In genomic region chr1:54980046-54980527, GRCh38 we compare ENCODE assay signal across 12 cellular contexts. TPM values are rescaled to one million over a fixed set of nuclear protein-coding genes. Genes with fewer than 3 reads are reported as not detected.
A peak's percentile ranks its signal among the peaks of the same experiment; 100 is the strongest.
DNase-seq lines count a peak whose midpoint lies in the region; ATAC-seq, FAIRE-seq and TF ChIP-seq lines count a peak whose summit lies in the region.
"Had no signal": no experiment of that assay in that cellular context is flagged by ENCODE, and none has a peak within 500 bp of the region (broad histone marks: within the 10 kb centered on the region; RNA-seq: fewer than 3 reads in every experiment).

No MANE protein-coding gene starts in this region.

- ATAC-seq in HCT116 (no peak), HG02623 (IDR thresholded peaks at IDR 0.05; ENCODE audit: unreplicated experiment) (no peak)

- RAD21 ChIA-PET in HCT116 (lab: Charles Lee; ENCODE audit: low non-redundant PET in 1 of 2, low total read pairs in 2 of 2, uncharacterized antibody in 2 of 2, unreplicated experiment in 2 of 2): no interaction called here

- H2AFZ ChIP-seq in HCT116 (ENCODE audit: low read depth, low read length, poor library complexity, severe bottlenecking) (no peak overlapping the region), OCI-LY7 (ENCODE audit: low read length) (no peak overlapping the region)

- H3K9ac ChIP-seq in HCT116 (ENCODE audit: low read length) (peak overlapping the region; percentile 55), kidney (ENCODE audit: low read length in 2 of 2) (no peak overlapping the region), skeletal muscle tissue (ENCODE audit: low read depth in 1 of 3, low read length in 3 of 3) (peak overlapping the region in 2 of 3 donors; percentile 61 to 68)

- H3K27me3 ChIP-seq in HCT116 (ENCODE audit: insufficient read depth, low read length) (no peaks in the 10 kb centered on the region), bronchial epithelial cell (ENCODE audit: control insufficient read depth, insufficient read depth, low read length) (no peaks in the 10 kb centered on the region), skeletal muscle tissue (ENCODE audit: control insufficient read depth in 3 of 3, insufficient read depth in 3 of 3, low read length in 3 of 3) (peaks cover 8 to 24% (median 19%) of the 10 kb centered on the region in 3 donors)

- H3K4me3 ChIP-seq in HCT116 (replicated peaks in 1 of 2; ENCODE audit: low read depth in 1 of 2, low read length in 2 of 2): peak overlapping the region; percentile 48 to 62
- H3K4me3 ChIP-seq in bronchial epithelial cell (ENCODE audit: low read depth, low read length): peak overlapping the region; percentile 45
- peak overlapping the region in 1 of 2 donors; percentile 52 for H3K4me3 ChIP-seq in kidney (ENCODE audit: low read length in 2 of 2)
- H3K4me3 ChIP-seq in skeletal muscle tissue (ENCODE audit: low read length in 3 of 3): peak overlapping the region; percentile 57 to 60 (median 59)
- H3K4me3 ChIP-seq in OCI-LY7 (ENCODE audit: low read depth, low read length, poor library complexity, severe bottlenecking): no peak overlapping the region

- H3K4me2 ChIP-seq in HCT116 (ENCODE audit: low read length) (peak overlapping the region; percentile 88), OCI-LY7 (ENCODE audit: low read length) (no peak overlapping the region)

- H3K9me3 ChIP-seq in HCT116 (ENCODE audit: control insufficient read depth in 1 of 2, insufficient read depth in 1 of 2, low read depth in 1 of 2, low read length in 2 of 2): no peaks in the 10 kb centered on the region
- H3K9me3 ChIP-seq in kidney (ENCODE audit: control insufficient read depth in 1 of 2, low read length in 2 of 2): no peaks in the 10 kb centered on the region
- no peaks in the 10 kb centered on the region for H3K9me3 ChIP-seq in skeletal muscle tissue (ENCODE audit: control insufficient read depth in 3 of 3, low read length in 3 of 3)
- no peaks in the 10 kb centered on the region for H3K9me3 ChIP-seq in OCI-LY7 (ENCODE audit: low read length)

- H4K20me1 ChIP-seq in HCT116 (ENCODE audit: insufficient read depth) (no peaks in the 10 kb centered on the region), OCI-LY7 (ENCODE audit: insufficient read depth, low read length) (no peaks in the 10 kb centered on the region)

- TF ChIP-seq CTCF in HCT116 (IDR thresholded peaks at IDR 0.05 in 2 of 3, conservative IDR thresholded peaks at IDR 0.05 in 1 of 3; ENCODE audit: borderline replicate concordance in 1 of 3, insufficient read depth in 1 of 3, low read depth in 2 of 3, low read length in 2 of 3) (no peak), bronchial epithelial cell (IDR thresholded peaks at IDR 0.05; ENCODE audit: insufficient read depth, low read length, severe bottlenecking) (no peak), kidney (IDR thresholded peaks at IDR 0.05; ENCODE audit: borderline replicate concordance, extremely low read depth, insufficient read depth) (no peak), OCI-LY7 (conservative IDR thresholded peaks at IDR 0.05; ENCODE audit: low read length) (no peak)

- intact Hi-C loops in HCT116 (cut with micrococcal nuclease) (no loop called here), kidney (cut with DNase I) (no loop called here), OCI-LY7 (cut with micrococcal nuclease; ENCODE audit: unreplicated experiment) (no loop called here)

- no peaks in the 10 kb centered on the region for H3K79me2 ChIP-seq in HCT116 (ENCODE audit: insufficient read depth, low read length)
- H3K79me2 ChIP-seq in OCI-LY7 (ENCODE audit: insufficient read depth, low read depth, low read length): no peaks in the 10 kb centered on the region

- no peaks in the 10 kb centered on the region for H3K9me2 ChIP-seq in HCT116 (ENCODE audit: insufficient read depth)
- H3K9me2 ChIP-seq in OCI-LY7 (ENCODE audit: insufficient read depth, low read length): no peaks in the 10 kb centered on the region

- no peak for TF ChIP-seq POLR2A in HCT116 (IDR thresholded peaks at IDR 0.05; ENCODE audit: borderline replicate concordance, extremely low read depth, insufficient read depth, insufficient read length)

- H3K4me1 ChIP-seq in HCT116 (ENCODE audit: control insufficient read depth in 1 of 2, insufficient read depth in 2 of 2, low read length in 2 of 2) (peaks cover 0 to 30% of the 10 kb centered on the region in 2 experiments; a peak in 2 of 4 replicates), kidney (ENCODE audit: control insufficient read depth in 1 of 2, insufficient read depth in 1 of 2, low read depth in 1 of 2, low read length in 2 of 2) (peaks cover 4 to 14% of the 10 kb centered on the region in 2 donors), skeletal muscle tissue (ENCODE audit: control insufficient read depth in 3 of 3, insufficient read depth in 3 of 3, low read length in 3 of 3) (peaks cover 0 to 4% (median 0%) of the 10 kb centered on the region in 3 donors), OCI-LY7 (ENCODE audit: insufficient read depth, low read length, poor library complexity, severe bottlenecking) (no peaks in the 10 kb centered on the region)

- CTCF ChIA-PET in HCT116 (lab: Charles Lee): interaction anchor here (0.9 kb wide), 1 partner anchor 132 kb away, joined by 3 read pairs; no protein-coding TSS in a partner anchor
- CTCF ChIA-PET in OCI-LY7 (lab: Charles Lee; ENCODE audit: unreplicated experiment): no interaction called here

- POLR2A ChIA-PET in HCT116 (lab: Charles Lee): interaction anchor here (0.8 to 0.9 kb wide), 2 partner anchors 9 to 29 kb away, joined by 3 to 4 read pairs; no protein-coding TSS in a partner anchor
- POLR2A ChIA-PET in OCI-LY7 (lab: Charles Lee): no interaction called here

- no peak for TF ChIP-seq RAD21 in HCT116 (IDR thresholded peaks at IDR 0.05; ENCODE audit: low read depth)

- no peak for DNase-seq in HCT116 (ENCODE audit: low read depth, low spot score)
- DNase-seq in bronchial epithelial cell (ENCODE audit: low read depth): no peak
- DNase-seq in kidney: peak; percentile 46
- DNase-seq in OCI-LY7 (ENCODE audit: low spot score): no peak
- DNase-seq in NCI-H510A treated with DMSO at 0.1 percent for 48 hours (lab: John Stamatoyannopoulos, UW): no peak
- no peak for DNase-seq in activated CD4-positive, alpha-beta T cell treated with anti-CD3 and anti-CD28 coated beads for 48 hours
- DNase-seq: activated CD4-positive, alpha-beta memory T cell treated with anti-CD3 and anti-CD28 coated beads for 36 hours; amniotic stem cell; NCI-H1436 had no signal

- BruUV-seq in HCT116 (replicated peaks; lab: Mats Ljungman, UMichigan): no TSS peak
- no TSS peak for BruUV-seq in OCI-LY7 (replicated peaks; lab: Mats Ljungman, UMichigan)

- FAIRE-seq in bronchial epithelial cell (lab: Jason Lieb, UNC): no peak
- FAIRE-seq in kidney (lab: Jason Lieb, UNC): no peak

- H3K36me3 ChIP-seq in HCT116 (ENCODE audit: control insufficient read depth in 1 of 2, insufficient read depth in 2 of 2, low read length in 2 of 2) (no peaks in the 10 kb centered on the region), bronchial epithelial cell (ENCODE audit: control insufficient read depth, insufficient read depth, low read length) (no peaks in the 10 kb centered on the region), kidney (ENCODE audit: control insufficient read depth in 1 of 2, insufficient read depth in 2 of 2, low read length in 2 of 2) (no peaks in the 10 kb centered on the region), skeletal muscle tissue (ENCODE audit: control insufficient read depth in 3 of 3, insufficient read depth in 3 of 3, low read length in 3 of 3) (no peaks in the 10 kb centered on the region), OCI-LY7 (ENCODE audit: insufficient read depth, low read length) (no peaks in the 10 kb centered on the region)

- H3K27ac ChIP-seq in HCT116 (ENCODE audit: low read depth, low read length): peak overlapping the region; percentile 41; the same call in 1 of the 2 replicates
- no peak overlapping the region for H3K27ac ChIP-seq in kidney (ENCODE audit: low read depth in 2 of 2, low read length in 2 of 2)
- H3K27ac ChIP-seq in skeletal muscle tissue (ENCODE audit: low read depth, low read length): no peak overlapping the region
- H3K27ac ChIP-seq in OCI-LY7 (ENCODE audit: low read depth, low read length, poor library complexity, severe bottlenecking): no peak overlapping the region

TF ChIP-seq in HCT116, 20 proteins besides CTCF, POLR2A, EP300 and RAD21 (continues in another document):
- TF ChIP-seq FOSL1 (IDR thresholded peaks at IDR 0.05; ENCODE audit: low read depth) (no peak), POLR2AphosphoS5 (IDR thresholded peaks at IDR 0.05; ENCODE audit: low read depth, low read length) (no peak), ZFX (IDR thresholded peaks at IDR 0.05) (no peak), ATF3 (IDR thresholded peaks at IDR 0.05) (no peak), CBX3 (IDR thresholded peaks at IDR 0.05; ENCODE audit: low read depth) (no peak), YY1 (IDR thresholded peaks at IDR 0.05; ENCODE audit: extremely low read depth, insufficient replicate concordance, low read depth, low read length) (no peak)

RNA-seq across cellular contexts. Expression of gene TMEM61, which starts 0.3 kb away (rescaled TPM):
- total RNA-seq in HCT116 (2021; ENCODE audit: unreplicated experiment) (4.4 TPM), bronchial epithelial cell (2.9 and 4.2 TPM in 2 replicates), kidney (7.0 TPM), skeletal muscle tissue (not detected), OCI-LY7 (2022) (not detected in 2 replicates)
- 6.1 and 6.5 TPM in 2 replicates for polyA plus RNA-seq in HCT116 (2012)
- 42.7 TPM for polyA plus RNA-seq in kidney (ENCODE audit: insufficient read depth, low read depth, low replicate concordance)
- not detected in 2 replicates for total RNA-seq in OCI-LY7 (2014; rRNA removed; shearing (Covaris generic))
- total RNA-seq: activated CD4-positive, alpha-beta memory T cell treated with anti-CD3 and anti-CD28 coated beads for 36 hours; RPMI7951 had no signal

RNA-seq across cellular contexts. Expression of gene BSND, which starts 18.6 kb away (rescaled TPM):
- total RNA-seq in HCT116 (2021; ENCODE audit: unreplicated experiment): not detected
- polyA plus RNA-seq in HCT116 (2012): not detected in 2 replicates
- total RNA-seq in bronchial epithelial cell: under 0.01 TPM in 1 of 2 replicates, not detected in the other
- total RNA-seq in kidney: 1.4 TPM
- 22.7 TPM for polyA plus RNA-seq in kidney (ENCODE audit: insufficient read depth, low read depth, low replicate concordance)
- not detected for total RNA-seq in skeletal muscle tissue
- not detected in 2 replicates for total RNA-seq in OCI-LY7 (2014; rRNA removed; shearing (Covaris generic))
- total RNA-seq in OCI-LY7 (2022): not detected in 2 replicates
- total RNA-seq: activated CD4-positive, alpha-beta memory T cell treated with anti-CD3 and anti-CD28 coated beads for 36 hours; RPMI7951 had no signal

RNA-seq across cellular contexts. Expression of gene PCSK9, which starts 59.3 kb away (rescaled TPM):
- 39.6 TPM for total RNA-seq in HCT116 (2021; ENCODE audit: unreplicated experiment)
- polyA plus RNA-seq in HCT116 (2012): 44.4 and 54.6 TPM in 2 replicates
- total RNA-seq in bronchial epithelial cell: 5.8 and 11.3 TPM in 2 replicates
- 0.28 TPM for total RNA-seq in kidney
- polyA plus RNA-seq in kidney (ENCODE audit: insufficient read depth, low read depth, low replicate concordance): 0.13 TPM
- 3.1 TPM for total RNA-seq in skeletal muscle tissue
- not detected in 2 replicates for total RNA-seq in OCI-LY7 (2014; rRNA removed; shearing (Covaris generic))
- total RNA-seq in OCI-LY7 (2022): not detected in 2 replicates
- total RNA-seq: activated CD4-positive, alpha-beta memory T cell treated with anti-CD3 and anti-CD28 coated beads for 36 hours; RPMI7951 had no signal

Comparison
In these comparisons a context has a peak if more than half of its experiments do, and no peak if none do; other contexts are left out.
1. H3K9ac ChIP-seq: peak in HCT116 (single experiment) and skeletal muscle tissue (2 of 3); none in kidney (0 of 2).